ENCODE assay signal across 8 cellular contexts in genomic region chr11:9688716-9689511, GRCh38. TPM values are rescaled to one million over a fixed set of nuclear protein-coding genes. Genes with fewer than 3 reads are reported as not detected.
DNase-seq lines count a peak whose midpoint lies in the region; ATAC-seq and TF ChIP-seq lines count a peak whose summit lies in the region.

No MANE protein-coding gene starts in this region.

- H3K4me1 Mint-ChIP-seq in activated T-cell treated with anti-CD3 and anti-CD28 coated beads, Interleukin-2, amount 50 U/mL, for 72 hours (ENCODE audit: low read depth): peaks cover 3% of the 10 kb centered on the region

- no peak overlapping the region for H3K23ac ChIP-seq in mesenchymal stem cell (ENCODE audit: low read length in 2 of 2)

- H3K27ac ChIP-seq in mesenchymal stem cell (ENCODE audit: low read length, poor library complexity, severe bottlenecking): peak overlapping the region; percentile 71
- H3K27ac ChIP-seq in aorta (ENCODE audit: low read depth in 1 of 2, low read length in 2 of 2): peak overlapping the region; percentile 26 to 44

- H3K4ac ChIP-seq in mesenchymal stem cell (ENCODE audit: low read depth in 1 of 2, low read length in 2 of 2): no peak overlapping the region

- H3K79me1 ChIP-seq in mesenchymal stem cell (replicated peaks; ENCODE audit: low read length, poor library complexity, severe bottlenecking): peaks cover 8% of the 10 kb centered on the region

- H2BK12ac ChIP-seq in mesenchymal stem cell (ENCODE audit: low read length in 2 of 2): peak overlapping the region in 1 of 2 experiments; percentile 28

- TF ChIP-seq CTCF in choroid plexus epithelial cell (conservative IDR thresholded peaks at IDR 0.05; ENCODE audit: low read depth, low read length): no peak

- H3K4me1 ChIP-seq in mesenchymal stem cell (ENCODE audit: control insufficient read depth, insufficient read depth, low read depth, low read length): peaks cover 12% of the 10 kb centered on the region
- peaks cover 2 to 8% of the 10 kb centered on the region in 2 donors for H3K4me1 ChIP-seq in aorta (ENCODE audit: control insufficient read depth in 1 of 2, insufficient read depth in 2 of 2, low read length in 2 of 2)

- H3K27me3 ChIP-seq in mesenchymal stem cell (ENCODE audit: control insufficient read depth in 1 of 2, insufficient read depth in 1 of 2, low read length in 2 of 2): no peaks in the 10 kb centered on the region
- H3K27me3 ChIP-seq in aorta (ENCODE audit: control insufficient read depth in 1 of 2, insufficient read depth in 2 of 2, low read length in 1 of 2): no peaks in the 10 kb centered on the region

- H3K9ac ChIP-seq in mesenchymal stem cell (ENCODE audit: low read length): peak overlapping the region; percentile 64

- no peak overlapping the region for H2AK5ac ChIP-seq in mesenchymal stem cell (ENCODE audit: low read length, severe bottlenecking)

- intact Hi-C loops in aorta (cut with DNase I): no loop called here

- H3K9me3 ChIP-seq in mesenchymal stem cell (ENCODE audit: control insufficient read depth, low read length) (no peaks in the 10 kb centered on the region), aorta (ENCODE audit: control insufficient read depth, low read length) (no peaks in the 10 kb centered on the region)

- H3K18ac ChIP-seq in mesenchymal stem cell (ENCODE audit: low read depth in 1 of 2, low read length in 2 of 2): peak overlapping the region; percentile 37 to 54

- no peak overlapping the region for H2BK120ac ChIP-seq in mesenchymal stem cell (ENCODE audit: low read depth, low read length)

- H3K27me3 Mint-ChIP-seq in activated T-cell treated with anti-CD3 and anti-CD28 coated beads, Interleukin-2, amount 50 U/mL, for 72 hours (ENCODE audit: low read depth): no peaks in the 10 kb centered on the region

- no peak overlapping the region for H4K8ac ChIP-seq in mesenchymal stem cell (ENCODE audit: low read length)

- no peak overlapping the region for H3K27ac Mint-ChIP-seq in activated T-cell treated with anti-CD3 and anti-CD28 coated beads, Interleukin-2, amount 50 U/mL, for 72 hours

- no peak overlapping the region for H3K4me3 Mint-ChIP-seq in activated T-cell treated with anti-CD3 and anti-CD28 coated beads, Interleukin-2, amount 50 U/mL, for 72 hours

- H3K14ac ChIP-seq in mesenchymal stem cell (ENCODE audit: low read length in 2 of 2): no peak overlapping the region

- H3K4me2 ChIP-seq in mesenchymal stem cell (ENCODE audit: low read length, poor library complexity, severe bottlenecking): peak overlapping the region; percentile 47

- no peak overlapping the region for H3K4me3 ChIP-seq in choroid plexus epithelial cell (ENCODE audit: low read depth, low read length)
- peak overlapping the region in 1 of 2 experiments; percentile 48 for H3K4me3 ChIP-seq in mesenchymal stem cell (ENCODE audit: insufficient read depth in 1 of 2, low read depth in 1 of 2, low read length in 2 of 2)
- no peak overlapping the region for H3K4me3 ChIP-seq in aorta (ENCODE audit: low read length in 2 of 2)

- no peak overlapping the region for H4K91ac ChIP-seq in mesenchymal stem cell (ENCODE audit: low read length)

- no peaks in the 10 kb centered on the region for H3K9me3 Mint-ChIP-seq in activated T-cell treated with anti-CD3 and anti-CD28 coated beads, Interleukin-2, amount 50 U/mL, for 72 hours

- 56% methylated on average over 6 of the region's 7 CpGs for WGBS in mesenchymal stem cell
- 21 to 22% methylated on average over 7 of the region's 7 CpGs for WGBS in aorta, 2 donors

- H3K36me3 Mint-ChIP-seq in activated T-cell treated with anti-CD3 and anti-CD28 coated beads, Interleukin-2, amount 50 U/mL, for 72 hours (ENCODE audit: insufficient read depth in 2 of 2): no peaks in the 10 kb centered on the region

- H2AFZ ChIP-seq in mesenchymal stem cell (ENCODE audit: low read depth, low read length): no peak overlapping the region

- H3K36me3 ChIP-seq in mesenchymal stem cell (ENCODE audit: control insufficient read depth in 1 of 2, insufficient read depth in 2 of 2, low read depth in 1 of 2, low read length in 2 of 2): peaks cover 3 to 12% of the 10 kb centered on the region in 2 experiments
- H3K36me3 ChIP-seq in aorta (ENCODE audit: control insufficient read depth in 1 of 2, insufficient read depth in 2 of 2, low read length in 1 of 2): no peaks in the 10 kb centered on the region

- DNase-seq in activated T-cell treated with anti-CD3 and anti-CD28 coated beads, Interleukin-2, amount 50 U/mL, for 72 hours: peak; percentile 18 to 29
- no peak for DNase-seq in activated T-cell treated with anti-CD3 and anti-CD28 coated beads, Interleukin-2, amount 50 U/mL, for 1 hour
- peak; percentile 20 to 31 for DNase-seq in NCI-H526 (lab: John Stamatoyannopoulos, UW)
- DNase-seq in choroid plexus epithelial cell (ENCODE audit: low read depth): peak; percentile 88
- peak; percentile 83 for DNase-seq in mesenchymal stem cell
- DNase-seq in aorta: no peak
- no peak for DNase-seq in NK-92 treated with Interleukin-12 subunit alpha and Interleukin-12 subunit beta, amount 100 ng/mL, for 24 hours (lab: John Stamatoyannopoulos, UW)

- ATAC-seq in activated T-cell treated with anti-CD3 and anti-CD28 coated beads, Interleukin-2, amount 50 U/mL, for 72 hours (replicated peaks in 1 of 2): peak; percentile 90
- ATAC-seq in HG02759 (IDR thresholded peaks at IDR 0.05; ENCODE audit: unreplicated experiment) (peak; percentile 70), aorta (ENCODE audit: low FRiP score) (peak; percentile 76)

- H2BK15ac ChIP-seq in mesenchymal stem cell (ENCODE audit: low read depth, poor library complexity, severe bottlenecking): no peak overlapping the region

- H2BK5ac ChIP-seq in mesenchymal stem cell (ENCODE audit: low read depth, low read length, poor library complexity, severe bottlenecking): no peak overlapping the region

RNA-seq across cellular contexts. Expression of gene SWAP70, which starts 25.0 kb away (rescaled TPM):
- 10 to 100 TPM in 1 of 2 donors, 1 to 10 TPM in 1; 7.7 to 12.4 TPM for total RNA-seq in activated T-cell treated with anti-CD3 and anti-CD28 coated beads, Interleukin-2, amount 50 U/mL, for 72 hours
- 22.1 TPM for polyA plus RNA-seq in mesenchymal stem cell (2013, experiment 1 of 2)
- 22.7 TPM for polyA plus RNA-seq in mesenchymal stem cell (2013, experiment 2 of 2)
- total RNA-seq in aorta: 10 to 100 TPM; 64.4 to 69.0 TPM
- 10 to 100 TPM; 15.8 to 29.8 TPM for polyA plus RNA-seq in aorta

Comparison
In these comparisons a context has a peak if more than half of its experiments do, and no peak if none do; other contexts are left out.
1. DNase-seq: peak in activated T-cell treated with anti-CD3 and anti-CD28 coated beads, Interleukin-2, amount 50 U/mL, for 72 hours (2 of 2), NCI-H526 (2 of 2), choroid plexus epithelial cell (single experiment) and mesenchymal stem cell (single experiment); none in activated T-cell treated with anti-CD3 and anti-CD28 coated beads, Interleukin-2, amount 50 U/mL, for 1 hour (single experiment), aorta (0 of 2) and NK-92 treated with Interleukin-12 subunit alpha and Interleukin-12 subunit beta, amount 100 ng/mL, for 24 hours (single experiment).
2. RNA of gene SWAP70, which starts 25.0 kb away (total RNA-seq): 64.4 to 69.0 TPM in aorta; 7.7 to 12.4 TPM in activated T-cell treated with anti-CD3 and anti-CD28 coated beads, Interleukin-2, amount 50 U/mL, for 72 hours; every median in the first group is over 4 times any median in the second.
3. Peak in every context shown above with its lines, with median percentiles within 50 percentile points of each other: ATAC-seq.